In genomic region chr3:124995460-124995994, GRCh38 we compare ENCODE assay signal across 9 cellular contexts.
DNase-seq lines count a peak whose midpoint lies in the region; ATAC-seq, FAIRE-seq and TF ChIP-seq lines count a peak whose summit lies in the region.
"Had no signal": no experiment of that assay in that cellular context is flagged by ENCODE, and none has a peak within 500 bp of the region (broad histone marks: within the 10 kb centered on the region; RNA-seq: fewer than 3 reads in every experiment).

No MANE protein-coding gene starts in this region.

- no peak overlapping the region for H4K8ac ChIP-seq in neuronal stem cell (ENCODE audit: low read depth, low read length)

- no peaks in the 10 kb centered on the region for H3K9me3 ChIP-seq in CD4-positive, alpha-beta memory T cell (ENCODE audit: control insufficient read depth in 1 of 2, low read length in 2 of 2)
- H3K9me3 ChIP-seq in OCI-LY1 (ENCODE audit: low read length) (no peaks in the 10 kb centered on the region), neuronal stem cell (replicated peaks in 1 of 2; ENCODE audit: control insufficient read depth in 2 of 2, insufficient read depth in 1 of 2, low read depth in 1 of 2, low read length in 2 of 2) (no peaks in the 10 kb centered on the region)

- no peak overlapping the region for H3K18ac ChIP-seq in neuronal stem cell (ENCODE audit: low read length)

- H3K9me2 ChIP-seq in OCI-LY1 (ENCODE audit: low read depth, low read length), result no peaks in the 10 kb centered on the region

- no peak overlapping the region for H2BK5ac ChIP-seq in neuronal stem cell (ENCODE audit: low read length)

- H2BK15ac ChIP-seq in neuronal stem cell (ENCODE audit: low read length), result no peak overlapping the region

- H3K27me3 ChIP-seq in CD4-positive, alpha-beta memory T cell (ENCODE audit: insufficient read depth, low read length), result no peaks in the 10 kb centered on the region
- H3K27me3 ChIP-seq in H7 (ENCODE audit: control insufficient read depth, insufficient read depth, low read length) (no peaks in the 10 kb centered on the region), OCI-LY1 (ENCODE audit: insufficient read depth, low read length) (no peaks in the 10 kb centered on the region; the same call in 1 of the 2 replicates), neuronal stem cell (ENCODE audit: control insufficient read depth in 3 of 3, insufficient read depth in 3 of 3, low read depth in 1 of 3, low read length in 3 of 3) (no peaks in the 10 kb centered on the region)

- H2BK12ac ChIP-seq in neuronal stem cell (ENCODE audit: low read length), result no peak overlapping the region

- H3K27me3 Mint-ChIP-seq in CD4-positive, alpha-beta memory T cell, result no peaks in the 10 kb centered on the region
- no peaks in the 10 kb centered on the region for H3K27me3 Mint-ChIP-seq in activated T-helper 2 cell treated with anti-CD3 and anti-CD28 coated beads, Interferon-gamma antibody, Interleukin-2, Interleukin-4, amounts not matched to agents 10 μg/mL and 5 μg/mL and 100 μg/mL, durations not matched to agents 14 hours and 24 hours and 36 hours (ENCODE audit: low read depth)
- H3K27me3 Mint-ChIP-seq: stimulated activated naive CD8-positive, alpha-beta T cell treated with anti-CD3 and anti-CD28 coated beads, Interleukin-15, Interleukin-2, amounts not matched to agents 100 ng/mL and 50 ng/mL, for 24 hours had no signal

- H3K4me3 ChIP-seq in CD4-positive, alpha-beta memory T cell (ENCODE audit: low read length in 2 of 2), result no peak overlapping the region
- H3K4me3 ChIP-seq in H7 (ENCODE audit: insufficient read depth, low read depth, low read length) (no peak overlapping the region), OCI-LY1 (ENCODE audit: low read depth, low read length, poor library complexity, severe bottlenecking) (no peak overlapping the region), fibroblast of villous mesenchyme (ENCODE audit: low read depth, low read length) (no peak overlapping the region), neuronal stem cell (ENCODE audit: low read length in 2 of 2) (no peak overlapping the region)

- no peaks in the 10 kb centered on the region for H3K79me1 ChIP-seq in neuronal stem cell (ENCODE audit: low read depth, low read length)

- H3K36me3 Mint-ChIP-seq in CD4-positive, alpha-beta memory T cell, result peaks cover 60 to 84% of the 10 kb centered on the region in 2 donors
- peaks cover 67% of the 10 kb centered on the region for H3K36me3 Mint-ChIP-seq in activated T-helper 2 cell treated with anti-CD3 and anti-CD28 coated beads, Interferon-gamma antibody, Interleukin-2, Interleukin-4, amounts not matched to agents 10 μg/mL and 5 μg/mL and 100 μg/mL, durations not matched to agents 14 hours and 24 hours and 36 hours (ENCODE audit: low read depth)

- no peak overlapping the region for H2BK120ac ChIP-seq in neuronal stem cell (ENCODE audit: low read depth, low read length)

- no peaks in the 10 kb centered on the region for H3F3A ChIP-seq in OCI-LY1 (ENCODE audit: insufficient read depth, low read length)

- no peak overlapping the region for H2AK5ac ChIP-seq in neuronal stem cell (ENCODE audit: low read depth, low read length)

- H3K36me3 ChIP-seq in CD4-positive, alpha-beta memory T cell (ENCODE audit: insufficient read depth, low read length), result peaks cover 36% of the 10 kb centered on the region
- H3K36me3 ChIP-seq in H7 (replicated peaks; ENCODE audit: control insufficient read depth, insufficient read depth, low read length), result peaks cover under 1% of the 10 kb centered on the region; the same call in 1 of the 2 replicates
- no peaks in the 10 kb centered on the region for H3K36me3 ChIP-seq in OCI-LY1 (ENCODE audit: insufficient read depth, low read length)
- H3K36me3 ChIP-seq in neuronal stem cell (replicated peaks in 1 of 2; ENCODE audit: control insufficient read depth in 2 of 2, insufficient read depth in 2 of 2, low read length in 2 of 2), result peaks cover 2 to 86% of the 10 kb centered on the region in 2 donors

- no peaks in the 10 kb centered on the region for H3K4me1 ChIP-seq in CD4-positive, alpha-beta memory T cell (ENCODE audit: insufficient read depth, low read length)
- H3K4me1 ChIP-seq in OCI-LY1 (ENCODE audit: insufficient read depth, low read length, severe bottlenecking) (no peaks in the 10 kb centered on the region), neuronal stem cell (ENCODE audit: control insufficient read depth in 2 of 2, insufficient read depth in 1 of 2, low read depth in 1 of 2, low read length in 2 of 2) (peaks cover 8 to 9% of the 10 kb centered on the region in 2 donors)

- H3K79me2 ChIP-seq in OCI-LY1 (ENCODE audit: insufficient read depth, low read length), result no peaks in the 10 kb centered on the region

- no peak overlapping the region for H3K9ac ChIP-seq in OCI-LY1 (ENCODE audit: low read length)
- H3K9ac ChIP-seq in neuronal stem cell (ENCODE audit: low read depth, low read length, poor library complexity), result no peak overlapping the region

- no peak overlapping the region for H3K14ac ChIP-seq in neuronal stem cell (ENCODE audit: low read length)

- POLR2A ChIA-PET in CD4-positive, alpha-beta memory T cell (lab: Charles Lee; ENCODE audit: partially characterized antibody), result interaction anchor here (0.8 to 1.3 kb wide), 2 partner anchors 56 to 150 kb away, joined by 4 read pairs; no protein-coding TSS in a partner anchor

- ATAC-seq in HG03521 (IDR thresholded peaks at IDR 0.05; ENCODE audit: unreplicated experiment), result no peak

- peaks cover 0 to 5% (median under 1%) of the 10 kb centered on the region in 4 donors for H3K4me1 Mint-ChIP-seq in CD4-positive, alpha-beta memory T cell
- no peaks in the 10 kb centered on the region for H3K4me1 Mint-ChIP-seq in activated T-helper 2 cell treated with anti-CD3 and anti-CD28 coated beads, Interferon-gamma antibody, Interleukin-2, Interleukin-4, amounts not matched to agents 10 μg/mL and 5 μg/mL and 100 μg/mL, durations not matched to agents 14 hours and 24 hours and 36 hours (ENCODE audit: low read depth)

- peak overlapping the region in 2 of 7 donors; percentile 12 to 37 for H3K27ac Mint-ChIP-seq in CD4-positive, alpha-beta memory T cell
- H3K27ac Mint-ChIP-seq in activated T-helper 2 cell treated with anti-CD3 and anti-CD28 coated beads, Interferon-gamma antibody, Interleukin-2, Interleukin-4, amounts not matched to agents 10 μg/mL and 5 μg/mL and 100 μg/mL, durations not matched to agents 14 hours and 24 hours and 36 hours, result no peak overlapping the region

- H3K4me2 ChIP-seq in OCI-LY1 (ENCODE audit: low read length) (no peak overlapping the region), neuronal stem cell (ENCODE audit: insufficient read depth, low read length, poor library complexity, severe bottlenecking) (no peak overlapping the region)

- no peak overlapping the region for H2AFZ ChIP-seq in OCI-LY1 (ENCODE audit: low read length)
- no peak overlapping the region for H2AFZ ChIP-seq in neuronal stem cell (ENCODE audit: low read length)

- H3K4ac ChIP-seq in neuronal stem cell (ENCODE audit: low read length), result no peak overlapping the region

- H4K20me1 ChIP-seq in OCI-LY1 (ENCODE audit: insufficient read depth, low read length), result no peaks in the 10 kb centered on the region

- no peak overlapping the region for H4K91ac ChIP-seq in neuronal stem cell (ENCODE audit: low read depth, low read length, poor library complexity)

- WGBS in neuronal stem cell (ENCODE audit: extremely low coverage in 2 of 2, insufficient read length in 2 of 2, insufficient replicate concordance in 1 of 2), 2 donors, result no CpG with 5 or more reads among the region's 6 CpGs

- no peak for FAIRE-seq in urothelium cell line (lab: Jason Lieb, UNC)

- H3K23ac ChIP-seq in neuronal stem cell (ENCODE audit: low read depth, low read length, poor library complexity), result no peak overlapping the region

- H3K9me3 Mint-ChIP-seq in CD4-positive, alpha-beta memory T cell, result no peaks in the 10 kb centered on the region
- no peaks in the 10 kb centered on the region for H3K9me3 Mint-ChIP-seq in activated T-helper 2 cell treated with anti-CD3 and anti-CD28 coated beads, Interferon-gamma antibody, Interleukin-2, Interleukin-4, amounts not matched to agents 10 μg/mL and 5 μg/mL and 100 μg/mL, durations not matched to agents 14 hours and 24 hours and 36 hours
- H3K9me3 Mint-ChIP-seq: stimulated activated naive CD8-positive, alpha-beta T cell treated with anti-CD3 and anti-CD28 coated beads, Interleukin-15, Interleukin-2, amounts not matched to agents 100 ng/mL and 50 ng/mL, for 24 hours had no signal

- DNase-seq in CD4-positive, alpha-beta memory T cell, result peak in 4 of 5 donors; percentile 42 to 48 (median 48)
- peak; percentile 78 for DNase-seq in H7
- DNase-seq in activated T-helper 2 cell treated with anti-CD3 and anti-CD28 coated beads, Interferon-gamma antibody, Interleukin-2, Interleukin-4, amounts not matched to agents 10 μg/mL and 5 μg/mL and 100 μg/mL, durations not matched to agents 14 hours and 24 hours and 36 hours (ENCODE audit: low spot score), result peak; percentile 25
- DNase-seq in fibroblast of villous mesenchyme (ENCODE audit: low read depth), result peak; percentile 59
- peak; percentile 57 for DNase-seq in neuronal stem cell (ENCODE audit: low spot score)
- peak; percentile 41 for DNase-seq in urothelium cell line (ENCODE audit: low spot score)

- CTCF ChIA-PET in CD4-positive, alpha-beta memory T cell (lab: Charles Lee; ENCODE audit: partially characterized antibody), result interaction anchor here (0.8 to 9.2 kb wide), 13 partner anchors 13 to 590 kb away, joined by 3 to 99 read pairs (median 3); partner anchors contain the start of gene SNX4

- H3K4me3 Mint-ChIP-seq in CD4-positive, alpha-beta memory T cell, result no peak overlapping the region
- H3K4me3 Mint-ChIP-seq in activated T-helper 2 cell treated with anti-CD3 and anti-CD28 coated beads, Interferon-gamma antibody, Interleukin-2, Interleukin-4, amounts not matched to agents 10 μg/mL and 5 μg/mL and 100 μg/mL, durations not matched to agents 14 hours and 24 hours and 36 hours (ENCODE audit: low read depth), result no peak overlapping the region
- H3K4me3 Mint-ChIP-seq: stimulated activated naive CD8-positive, alpha-beta T cell treated with anti-CD3 and anti-CD28 coated beads, Interleukin-15, Interleukin-2, amounts not matched to agents 100 ng/mL and 50 ng/mL, for 24 hours had no signal

- intact Hi-C loops in CD4-positive, alpha-beta memory T cell (cut with micrococcal nuclease), result loop anchor here (5.0 kb wide), 1 partner anchor 592 kb away; no protein-coding TSS in a partner anchor
- intact Hi-C loops in activated T-helper 2 cell treated with anti-CD3 and anti-CD28 coated beads, Interferon-gamma antibody, Interleukin-2, Interleukin-4, amounts not matched to agents 10 μg/mL and 5 μg/mL and 100 μg/mL, durations not matched to agents 14 hours and 24 hours and 36 hours (cut with micrococcal nuclease), result loop anchor here (1.0 to 5.0 kb wide), 3 partner anchors 157 to 443 kb away; no protein-coding TSS in a partner anchor

- peak; percentile 62 for TF ChIP-seq CTCF in OCI-LY1 (IDR thresholded peaks at IDR 0.05; ENCODE audit: low read length)
- TF ChIP-seq CTCF in fibroblast of villous mesenchyme (IDR thresholded peaks at IDR 0.05; ENCODE audit: insufficient read depth, low read depth, low read length), result peak; percentile 61

- H3K27ac ChIP-seq in CD4-positive, alpha-beta memory T cell (ENCODE audit: low read depth, low read length), result no peak overlapping the region
- H3K27ac ChIP-seq in OCI-LY1 (ENCODE audit: low read depth, low read length, poor library complexity, severe bottlenecking) (no peak overlapping the region), neuronal stem cell (replicated peaks; ENCODE audit: low read length) (no peak overlapping the region)

Comparison
In these comparisons a context has a peak if more than half of its experiments do, and no peak if none do; other contexts are left out.
1. DNase-seq: peak in every context shown above with its lines; median percentile 78 in H7; 59 in fibroblast of villous mesenchyme; 57 in neuronal stem cell; 48 in CD4-positive, alpha-beta memory T cell; 41 in urothelium cell line; 25 in activated T-helper 2 cell treated with anti-CD3 and anti-CD28 coated beads, Interferon-gamma antibody, Interleukin-2, Interleukin-4, amounts not matched to agents 10 μg/mL and 5 μg/mL and 100 μg/mL, durations not matched to agents 14 hours and 24 hours and 36 hours.